1 cellular context compared by ENCODE assay signal in genomic region chr22:39068033-39068785, GRCh38.
TF ChIP-seq lines count a peak whose summit lies in the region.

No MANE protein-coding gene starts in this region.

TF ChIP-seq in GM23338, 12 proteins besides CTCF, POLR2A, EP300 and RAD21 (continued from another document):
- TF ChIP-seq ZNF462 (CRISPR knock-in tag; IDR thresholded peaks at IDR 0.05), result no peak
- no peak for TF ChIP-seq CREB1 (CRISPR knock-in tag; IDR thresholded peaks at IDR 0.05; ENCODE audit: low read depth)
- TF ChIP-seq ZNF114 (CRISPR knock-in tag; IDR thresholded peaks at IDR 0.05), result no peak
- TF ChIP-seq ZNF331 (CRISPR knock-in tag; IDR thresholded peaks at IDR 0.05; ENCODE audit: low read depth), result no peak
- no peak for TF ChIP-seq NANOG (IDR thresholded peaks at IDR 0.05; ENCODE audit: borderline replicate concordance)
- no peak for TF ChIP-seq POLR2AphosphoS5 (IDR thresholded peaks at IDR 0.05; ENCODE audit: low read depth)
- TF ChIP-seq EZH2 (IDR thresholded peaks at IDR 0.05; ENCODE audit: low read depth, unreplicated experiment), result no peak
